11 cellular contexts compared by ENCODE assay signal in the genomic region with DNA sequence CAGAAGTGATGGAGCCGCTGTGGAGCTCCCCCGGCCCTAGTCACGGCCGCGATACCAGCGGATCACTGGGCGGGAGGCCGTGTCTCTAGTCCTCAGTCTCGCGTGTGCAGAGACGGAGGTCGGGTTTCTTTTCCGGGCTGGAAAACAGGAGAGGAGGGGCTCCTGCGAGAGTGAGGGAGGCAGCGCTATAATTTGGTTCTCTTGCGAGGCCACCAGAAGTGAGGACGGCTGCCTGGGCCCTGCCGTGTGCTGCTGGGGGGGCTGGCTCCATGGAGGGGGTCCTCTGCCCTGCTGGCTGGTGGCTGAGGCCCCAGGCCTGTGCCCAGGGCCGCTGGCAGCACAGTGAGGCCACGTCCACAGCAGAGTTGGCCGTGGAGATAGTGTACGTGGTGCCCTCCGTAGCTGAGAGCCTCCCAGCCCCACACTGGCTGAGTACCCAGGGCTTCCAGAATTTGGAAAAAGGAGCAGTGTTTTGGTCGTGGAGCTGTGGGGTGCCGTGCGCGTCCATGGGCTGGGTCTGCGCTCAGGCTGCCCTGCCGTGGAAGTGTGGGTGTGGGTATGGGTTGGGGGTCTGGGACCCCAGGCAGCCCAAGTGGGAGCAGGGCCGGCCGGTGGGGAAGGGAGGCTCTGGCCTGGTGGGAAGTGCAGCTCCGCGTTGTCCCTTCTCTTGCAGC. TPM values are rescaled to one million over a fixed set of nuclear protein-coding genes. Genes with fewer than 3 reads are reported as not detected.
DNase-seq lines count a peak whose midpoint lies in the region; ATAC-seq and TF ChIP-seq lines count a peak whose summit lies in the region.
"Had no signal": no experiment of that assay in that cellular context is flagged by ENCODE, and none has a peak within 500 bp of the region (broad histone marks: within the 10 kb centered on the region; RNA-seq: fewer than 3 reads in every experiment).

No MANE protein-coding gene starts in this region.

- no peaks in the 10 kb centered on the region for H3K9me3 ChIP-seq in CD8-positive, alpha-beta T cell (ENCODE audit: low read length)
- no peaks in the 10 kb centered on the region for H3K9me3 ChIP-seq in ectodermal cell (ENCODE audit: control insufficient read depth, low read length)
- H3K9me3 ChIP-seq: Peyer's patch had no signal

- ATAC-seq in CD8-positive, alpha-beta T cell = no peak
- ATAC-seq in GM21360 (IDR thresholded peaks at IDR 0.05; ENCODE audit: unreplicated experiment) (no peak), HG02852 (IDR thresholded peaks at IDR 0.05; ENCODE audit: unreplicated experiment) (no peak)

- no peaks in the 10 kb centered on the region for H3K27me3 Mint-ChIP-seq in CD8-positive, alpha-beta T cell (ENCODE audit: low read depth)
- no peaks in the 10 kb centered on the region for H3K27me3 Mint-ChIP-seq in osteocyte (ENCODE audit: unreplicated experiment)

- H3K4me3 Mint-ChIP-seq in CD8-positive, alpha-beta T cell = peak overlapping the region; percentile 32
- peak overlapping the region; percentile 56 for H3K4me3 Mint-ChIP-seq in osteocyte (ENCODE audit: unreplicated experiment)

- H3K9me3 Mint-ChIP-seq in CD8-positive, alpha-beta T cell = no peaks in the 10 kb centered on the region
- H3K9me3 Mint-ChIP-seq in osteocyte (ENCODE audit: unreplicated experiment) = no peaks in the 10 kb centered on the region

- 92 to 94% methylated on average over 33 of the region's 33 CpGs for WGBS in ectodermal cell, 2 experiments

- H3K36me3 ChIP-seq in CD8-positive, alpha-beta T cell (ENCODE audit: insufficient read depth, low read length) = peaks cover 37% of the 10 kb centered on the region
- H3K36me3 ChIP-seq in ectodermal cell (ENCODE audit: control insufficient read depth, insufficient read depth, low read length) = peaks cover 48% of the 10 kb centered on the region

- H3K27ac Mint-ChIP-seq in CD8-positive, alpha-beta T cell = peak overlapping the region; percentile 49
- H3K27ac Mint-ChIP-seq in osteocyte (ENCODE audit: unreplicated experiment) = peak overlapping the region; percentile 85

- POLR2A ChIA-PET in CD8-positive, alpha-beta T cell (lab: Charles Lee) = no interaction called here

- H3K4me3 ChIP-seq in CD8-positive, alpha-beta T cell (ENCODE audit: low read depth, low read length) = no peak overlapping the region
- H3K4me3 ChIP-seq in HL-60 (replicated peaks; ENCODE audit: insufficient read depth, low read length) (no peak overlapping the region), ectodermal cell (ENCODE audit: insufficient read depth, low read depth, low read length) (no peak overlapping the region)

- no peak for DNase-seq in CD8-positive, alpha-beta T cell
- DNase-seq in HL-60 (ENCODE audit: low read depth in 1 of 2, low spot score in 1 of 2) (peak in 1 of 2 experiments; percentile 35), osteocyte (ENCODE audit: extremely low spot score, unreplicated experiment) (no peak), cerebellar nuclear complex (lab: John Stamatoyannopoulos, UW) (no peak), hepatic stellate cell (ENCODE audit: low spot score) (no peak)
- DNase-seq: DMS153, NCI-H1694 treated with DMSO at 0.1 percent for 48 hours, Peyer's patch had no signal

- no peak overlapping the region for H3K27ac ChIP-seq in CD8-positive, alpha-beta T cell (ENCODE audit: low read depth, low read length)
- H3K27ac ChIP-seq in HL-60 (replicated peaks) (peak overlapping the region; percentile 95), ectodermal cell (ENCODE audit: insufficient read depth, low read depth, low read length, poor library complexity, severe bottlenecking) (peak overlapping the region; percentile 9)

- no peak for TF ChIP-seq CTCF in CD8-positive, alpha-beta T cell (IDR thresholded peaks at IDR 0.05)
- TF ChIP-seq CTCF in HL-60 (IDR thresholded peaks at IDR 0.05; ENCODE audit: insufficient read depth, low read length) (no peak), osteocyte (IDR thresholded peaks at IDR 0.05) (no peak)

- CTCF ChIA-PET in CD8-positive, alpha-beta T cell (lab: Charles Lee) = no interaction called here

- peaks cover 46% of the 10 kb centered on the region for H3K4me1 ChIP-seq in CD8-positive, alpha-beta T cell (ENCODE audit: insufficient read depth, low read length)
- H3K4me1 ChIP-seq in ectodermal cell (ENCODE audit: control insufficient read depth, insufficient read depth, low read length) = peaks cover 28% of the 10 kb centered on the region

- H3K27me3 ChIP-seq in CD8-positive, alpha-beta T cell (ENCODE audit: insufficient read depth, low read length) = no peaks in the 10 kb centered on the region
- H3K27me3 ChIP-seq in HL-60 (ENCODE audit: insufficient read depth, poor library complexity, severe bottlenecking) (no peaks in the 10 kb centered on the region), ectodermal cell (ENCODE audit: control insufficient read depth, insufficient read depth, low read length, poor library complexity, severe bottlenecking) (no peaks in the 10 kb centered on the region)
- H3K27me3 ChIP-seq: Peyer's patch had no signal

- peaks cover 56% of the 10 kb centered on the region for H3K4me1 Mint-ChIP-seq in CD8-positive, alpha-beta T cell (ENCODE audit: low read depth)
- H3K4me1 Mint-ChIP-seq in osteocyte (ENCODE audit: unreplicated experiment) = peaks cover 50% of the 10 kb centered on the region

- peaks cover 57% of the 10 kb centered on the region for H3K36me3 Mint-ChIP-seq in CD8-positive, alpha-beta T cell
- H3K36me3 Mint-ChIP-seq in osteocyte (ENCODE audit: unreplicated experiment) = peaks cover 33% of the 10 kb centered on the region

- intact Hi-C loops in CD8-positive, alpha-beta T cell (cut with DNase I, micrococcal nuclease) = no loop called here

RNA-seq across cellular contexts. Expression of a gene that starts 5.8 kb away (rescaled TPM):
- total RNA-seq in CD8-positive, alpha-beta T cell = 100 to 1,000 TPM; 248 to 266 TPM
- polyA plus RNA-seq in ectodermal cell (2013, experiment 1 of 4) = 477 TPM
- 476 TPM for polyA plus RNA-seq in ectodermal cell (2013, experiment 2 of 4)
- polyA plus RNA-seq in ectodermal cell (2013, experiment 3 of 4) = 331 TPM
- 345 TPM for polyA plus RNA-seq in ectodermal cell (2013, experiment 4 of 4)
- 339 and 370 TPM in 2 replicates for total RNA-seq in osteocyte

RNA-seq across cellular contexts. Expression of a gene that starts 18.7 kb away (rescaled TPM):
- total RNA-seq in CD8-positive, alpha-beta T cell = not detected
- 96.2 TPM for polyA plus RNA-seq in ectodermal cell (2013, experiment 1 of 4)
- 106 TPM for polyA plus RNA-seq in ectodermal cell (2013, experiment 2 of 4)
- polyA plus RNA-seq in ectodermal cell (2013, experiment 3 of 4) = 100 TPM
- polyA plus RNA-seq in ectodermal cell (2013, experiment 4 of 4) = 110 TPM
- 18.2 and 19.4 TPM in 2 replicates for total RNA-seq in osteocyte
- total RNA-seq: Peyer's patch had no signal

RNA-seq across cellular contexts. Expression of a gene that starts 24.6 kb away (rescaled TPM):
- total RNA-seq in CD8-positive, alpha-beta T cell = under 1 TPM; 0.69 to 0.87 TPM
- polyA plus RNA-seq in ectodermal cell (2013, experiment 1 of 4) = 1.1 TPM
- 1.9 TPM for polyA plus RNA-seq in ectodermal cell (2013, experiment 2 of 4)
- polyA plus RNA-seq in ectodermal cell (2013, experiment 3 of 4) = 1.0 TPM
- 1.0 TPM for polyA plus RNA-seq in ectodermal cell (2013, experiment 4 of 4)
- total RNA-seq in osteocyte = 0.91 and 1.0 TPM in 2 replicates
- total RNA-seq: Peyer's patch had no signal

RNA-seq across cellular contexts. Expression of a gene that starts 37.8 kb away (rescaled TPM):
- not detected for total RNA-seq in CD8-positive, alpha-beta T cell
- polyA plus RNA-seq in ectodermal cell (2013, experiment 1 of 4) = not detected
- 0.32 TPM for polyA plus RNA-seq in ectodermal cell (2013, experiment 2 of 4)
- not detected for polyA plus RNA-seq in ectodermal cell (2013, experiment 3 of 4)
- 1.1 TPM for polyA plus RNA-seq in ectodermal cell (2013, experiment 4 of 4)
- total RNA-seq in osteocyte = not detected in 2 replicates
- total RNA-seq: Peyer's patch had no signal

RNA-seq across cellular contexts. Expression of a gene that starts 49.1 kb away (rescaled TPM):
- total RNA-seq in CD8-positive, alpha-beta T cell = not detected
- polyA plus RNA-seq in ectodermal cell (2013, experiment 1 of 4) = not detected
- polyA plus RNA-seq in ectodermal cell (2013, experiment 2 of 4) = not detected
- not detected for polyA plus RNA-seq in ectodermal cell (2013, experiment 3 of 4)
- polyA plus RNA-seq in ectodermal cell (2013, experiment 4 of 4) = not detected
- 1.1 and 1.2 TPM in 2 replicates for total RNA-seq in osteocyte
- total RNA-seq: Peyer's patch had no signal

Comparison
In these comparisons a context has a peak if more than half of its experiments do, and no peak if none do; other contexts are left out.
1. RNA of a gene that starts 18.7 kb away (total RNA-seq): 18.2 to 19.4 TPM in osteocyte; not detected in CD8-positive, alpha-beta T cell; every median in the first group is over 10 times any median in the second.